21 cellular contexts compared by ENCODE assay signal in genomic region chr14:76112889-76113611, GRCh38. TPM values are rescaled to one million over a fixed set of nuclear protein-coding genes. Genes with fewer than 3 reads are reported as not detected.
A peak's percentile ranks its signal among the peaks of the same experiment; 100 is the strongest.
DNase-seq lines count a peak whose midpoint lies in the region; ATAC-seq and TF ChIP-seq lines count a peak whose summit lies in the region.
"Had no signal": no experiment of that assay in that cellular context is flagged by ENCODE, and none has a peak within 500 bp of the region (broad histone marks: within the 10 kb centered on the region; RNA-seq: fewer than 3 reads in every experiment).

No MANE protein-coding gene starts in this region.

- no peaks in the 10 kb centered on the region for H3K27me3 ChIP-seq in HAP-1 (ENCODE audit: low read depth)
- H3K27me3 ChIP-seq in RWPE2 (ENCODE audit: insufficient read depth, poor library complexity, severe bottlenecking) = peaks cover 4% of the 10 kb centered on the region
- H3K27me3 ChIP-seq in iPS-15b (ENCODE audit: control insufficient read depth, insufficient read depth, low read length) = no peaks in the 10 kb centered on the region
- no peaks in the 10 kb centered on the region for H3K27me3 ChIP-seq in neural progenitor cell

- in situ Hi-C loops in HAP-1 (cut with MboI; ENCODE audit: low sequenced_read_pairs) = no loop called here

- peaks cover 10% of the 10 kb centered on the region for H3K4me1 Mint-ChIP-seq in neural progenitor cell
- peaks cover 18% of the 10 kb centered on the region for H3K4me1 Mint-ChIP-seq in nephron progenitor cell

- H3K9me3 ChIP-seq in HAP-1 = no peaks in the 10 kb centered on the region
- H3K9me3 ChIP-seq in RWPE2 (ENCODE audit: severe bottlenecking) = no peaks in the 10 kb centered on the region
- H3K9me3 ChIP-seq in iPS-15b (ENCODE audit: control insufficient read depth, insufficient read depth, low read length) = no peaks in the 10 kb centered on the region
- H3K9me3 ChIP-seq in neural progenitor cell (ENCODE audit: low read depth) = no peaks in the 10 kb centered on the region

- no peak for TF ChIP-seq CTCF in RWPE2 (IDR thresholded peaks at IDR 0.05; ENCODE audit: poor library complexity, severe bottlenecking)
- TF ChIP-seq CTCF in neural progenitor cell (IDR thresholded peaks at IDR 0.05) = no peak
- TF ChIP-seq CTCF in nephron progenitor cell (IDR thresholded peaks at IDR 0.05) = no peak

- peak overlapping the region; percentile 5 for H3K9ac ChIP-seq in iPS-15b (ENCODE audit: low read depth, low read length)
- no peak overlapping the region for H3K9ac ChIP-seq in neural progenitor cell
- H3K9ac ChIP-seq: KMS-11 had no signal

- H3K36me3 Mint-ChIP-seq in neural progenitor cell (no peaks in the 10 kb centered on the region), nephron progenitor cell (ENCODE audit: low read depth) (no peaks in the 10 kb centered on the region)

- H3K79me2 ChIP-seq in neural progenitor cell (ENCODE audit: low read depth) = no peaks in the 10 kb centered on the region

- H3F3A ChIP-seq in neural progenitor cell (ENCODE audit: low read depth) = peaks cover 9% of the 10 kb centered on the region

- H3K4me3 Mint-ChIP-seq in neural progenitor cell (no peak overlapping the region), nephron progenitor cell (no peak overlapping the region)

- H3K4me2 ChIP-seq in neural progenitor cell = peak overlapping the region; percentile 51
- H3K4me2 ChIP-seq: KMS-11 had no signal

- H3K27ac Mint-ChIP-seq in neural progenitor cell (no peak overlapping the region), nephron progenitor cell (no peak overlapping the region)

- ATAC-seq in RWPE2 (ENCODE audit: low read depth) = peak; percentile 17; the same call in 2 of the 3 replicates
- ATAC-seq: HepG2 had no signal

- H3K9me3 Mint-ChIP-seq in neural progenitor cell (peaks cover 3% of the 10 kb centered on the region), nephron progenitor cell (no peaks in the 10 kb centered on the region)

- H3K27ac ChIP-seq in RWPE2 (ENCODE audit: poor library complexity, severe bottlenecking) (no peak overlapping the region), neural progenitor cell (no peak overlapping the region)
- H3K27ac ChIP-seq: C4-2B, KMS-11 had no signal

- H3K36me3 ChIP-seq in HAP-1 (replicated peaks) = no peaks in the 10 kb centered on the region
- no peaks in the 10 kb centered on the region for H3K36me3 ChIP-seq in RWPE2 (ENCODE audit: low read depth)
- no peaks in the 10 kb centered on the region for H3K36me3 ChIP-seq in iPS-15b (ENCODE audit: control insufficient read depth, insufficient read depth, low read length)
- no peaks in the 10 kb centered on the region for H3K36me3 ChIP-seq in neural progenitor cell

- H3K4me3 ChIP-seq in HAP-1 (no peak overlapping the region), RWPE2 (ENCODE audit: severe bottlenecking) (no peak overlapping the region), iPS-15b (ENCODE audit: low read depth, low read length) (peak overlapping the region; percentile 30), neural progenitor cell (peak overlapping the region; percentile 10)

- H3K27me3 Mint-ChIP-seq in neural progenitor cell (ENCODE audit: insufficient read depth, low read depth) (peaks cover 15% of the 10 kb centered on the region), nephron progenitor cell (ENCODE audit: low read depth, poor library complexity) (peaks cover 27% of the 10 kb centered on the region)

- DNase-seq in HAP-1 (ENCODE audit: low spot score in 2 of 2) (peak; percentile 18 to 20), RWPE2 (ENCODE audit: low spot score) (no peak), neural progenitor cell (ENCODE audit: low spot score) (peak; percentile 61), NCI-H2107 treated with DMSO at 0.1 percent for 48 hours (lab: John Stamatoyannopoulos, UW; ENCODE audit: unreplicated experiment) (no peak), NCI-H2029 treated with DMSO at 0.1 percent for 48 hours (lab: John Stamatoyannopoulos, UW) (no peak), NCI-H446 treated with DMSO at 0.1 percent for 48 hours (lab: John Stamatoyannopoulos, UW) (no peak), nephron progenitor cell (no peak)
- DNase-seq: DND-41; GF-D8; GOT3; NCI-H1048; NCI-H1436 treated with DMSO at 0.1 percent for 48 hours; NCI-H2081; NCI-H345; NCI-H526 treated with DMSO at 0.1 percent for 48 hours; NK-92 treated with Interleukin-12 subunit alpha and Interleukin-12 subunit beta, amount 100 ng/mL, for 24 hours; RPMI8226 had no signal

- H2AFZ ChIP-seq in neural progenitor cell (replicated peaks) = peak overlapping the region; percentile 95

- H3K4me1 ChIP-seq in HAP-1 = no peaks in the 10 kb centered on the region
- H3K4me1 ChIP-seq in RWPE2 (ENCODE audit: insufficient read depth, poor library complexity, severe bottlenecking) = no peaks in the 10 kb centered on the region
- peaks cover 30% of the 10 kb centered on the region for H3K4me1 ChIP-seq in iPS-15b (ENCODE audit: control insufficient read depth, insufficient read depth, low read length)
- peaks cover 15% of the 10 kb centered on the region for H3K4me1 ChIP-seq in neural progenitor cell

- no peaks in the 10 kb centered on the region for H4K20me1 ChIP-seq in neural progenitor cell (ENCODE audit: low read depth)

RNA-seq across cellular contexts. Expression of gene GPATCH2L, which starts 38.7 kb away (rescaled TPM):
- total RNA-seq in neural progenitor cell (ENCODE audit: low replicate concordance) = 68.2 and 93.0 TPM in 2 replicates

Comparison
In these comparisons a context has a peak if more than half of its experiments do, and no peak if none do; other contexts are left out.
1. DNase-seq: peak in HAP-1 (2 of 2) and neural progenitor cell (single experiment); none in RWPE2 (single experiment), NCI-H2107 treated with DMSO at 0.1 percent for 48 hours (single experiment), NCI-H2029 treated with DMSO at 0.1 percent for 48 hours (single experiment), NCI-H446 treated with DMSO at 0.1 percent for 48 hours (single experiment) and nephron progenitor cell (single experiment).
2. H3K4me3 ChIP-seq: peak in iPS-15b (single experiment) and neural progenitor cell (single experiment); none in HAP-1 (single experiment) and RWPE2 (single experiment).